Comparison of ENCODE assay signal across 20 cellular contexts in the genomic region with DNA sequence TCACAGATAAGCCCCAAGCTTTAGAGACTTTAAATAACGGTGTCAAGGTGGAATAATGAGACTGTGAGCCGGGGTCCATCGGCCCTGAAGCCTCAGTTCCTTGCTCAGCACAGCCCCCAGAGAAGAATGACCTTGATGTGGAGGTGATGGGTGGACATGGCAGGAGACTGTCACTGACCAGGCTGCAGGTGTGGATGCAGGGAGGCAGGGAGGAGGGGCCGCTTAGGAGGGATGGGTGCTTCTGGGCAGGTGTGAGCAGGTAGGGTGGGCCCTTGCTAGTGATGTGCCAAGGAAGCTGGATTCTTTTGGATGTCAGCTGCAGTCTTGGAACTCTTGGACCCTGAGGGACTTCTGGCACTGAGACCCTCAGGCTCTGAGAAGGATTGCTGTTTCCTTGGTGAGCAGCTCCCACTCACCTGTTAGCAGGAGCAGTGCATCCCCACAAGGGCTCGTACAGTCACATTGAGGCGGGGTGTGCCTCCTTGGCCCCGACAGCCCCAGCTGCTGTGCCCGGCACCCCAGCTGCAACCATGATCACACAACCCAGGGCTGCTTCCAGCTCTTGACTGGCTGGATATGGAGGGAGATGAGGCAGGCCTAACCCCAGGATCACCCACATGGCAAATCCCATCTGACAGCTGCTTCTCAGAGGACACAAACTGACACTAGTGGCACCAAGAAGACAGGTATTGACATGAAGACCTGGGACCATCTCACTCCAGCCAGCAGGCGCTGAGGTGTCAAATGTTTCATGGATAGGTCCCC.
DNase-seq lines count a peak whose midpoint lies in the region; ATAC-seq lines count a peak whose summit lies in the region.
"Had no signal": no experiment of that assay in that cellular context is flagged by ENCODE, and none has a peak within 500 bp of the region (broad histone marks: within the 10 kb centered on the region; RNA-seq: fewer than 3 reads in every experiment).

No MANE protein-coding gene starts in this region.

- no peak for ATAC-seq in central memory CD8-positive, alpha-beta T cell (replicated peaks; ENCODE audit: extremely low read depth, poor library complexity, severe bottlenecking)
- ATAC-seq in left lobe of liver (no peak), HG02852 (IDR thresholded peaks at IDR 0.05; ENCODE audit: unreplicated experiment) (no peak), HG03354 (IDR thresholded peaks at IDR 0.05; ENCODE audit: poor library complexity, severe bottlenecking, unreplicated experiment) (no peak)
- ATAC-seq: GM12878, Panc1 had no signal

- H3K9me3 Mint-ChIP-seq in activated T-cell treated with anti-CD3 and anti-CD28 coated beads, Interleukin-2, amount 50 U/mL, for 24 hours = no peaks in the 10 kb centered on the region
- H3K9me3 Mint-ChIP-seq in central memory CD8-positive, alpha-beta T cell = no peaks in the 10 kb centered on the region
- H3K9me3 Mint-ChIP-seq: CD4-positive, alpha-beta memory T cell had no signal

- no peak overlapping the region for H3K4me3 Mint-ChIP-seq in activated T-cell treated with anti-CD3 and anti-CD28 coated beads, Interleukin-2, amount 50 U/mL, for 24 hours
- no peak overlapping the region for H3K4me3 Mint-ChIP-seq in central memory CD8-positive, alpha-beta T cell
- H3K4me3 Mint-ChIP-seq: CD4-positive, alpha-beta memory T cell; IgD-negative memory B cell had no signal

- DNase-seq in activated T-cell treated with anti-CD3 and anti-CD28 coated beads, Interleukin-2, amount 50 U/mL, for 24 hours = peak; percentile 11
- DNase-seq in activated T-cell treated with anti-CD3 and anti-CD28 coated beads for 4 hours (no peak), left lobe of liver (ENCODE audit: low spot score) (peak; percentile 34), NCI-H1417 treated with DMSO at 0.1 percent for 48 hours (lab: John Stamatoyannopoulos, UW) (no peak)
- peak in 1 of 2 donors; percentile 7 for DNase-seq in central memory CD8-positive, alpha-beta T cell (ENCODE audit: low spot score in 2 of 2)
- DNase-seq in stimulated activated CD8-positive, alpha-beta memory T cell treated with anti-CD3 and anti-CD28 coated beads, Interleukin-4, amount 100 ng/mL, for 48 hours = peak; percentile 10
- DNase-seq: CD4-positive, alpha-beta memory T cell; COR-L47; DMS53; GDM1; GOT3; HCEC 1CT; NCI-H1694; NCI-H2227 treated with DMSO at 0.1 percent for 48 hours; SHP77 treated with DMSO at 0.1 percent for 48 hours had no signal

- H3K27ac Mint-ChIP-seq in activated T-cell treated with anti-CD3 and anti-CD28 coated beads, Interleukin-2, amount 50 U/mL, for 24 hours = no peak overlapping the region
- H3K27ac Mint-ChIP-seq in central memory CD8-positive, alpha-beta T cell (ENCODE audit: low read depth) = peak overlapping the region; percentile 78
- H3K27ac Mint-ChIP-seq: IgD-negative memory B cell had no signal

- no peaks in the 10 kb centered on the region for H3K36me3 Mint-ChIP-seq in activated T-cell treated with anti-CD3 and anti-CD28 coated beads, Interleukin-2, amount 50 U/mL, for 24 hours (ENCODE audit: low read depth)
- H3K36me3 Mint-ChIP-seq in central memory CD8-positive, alpha-beta T cell (ENCODE audit: insufficient read depth) = peaks cover 4% of the 10 kb centered on the region
- H3K36me3 Mint-ChIP-seq: CD4-positive, alpha-beta memory T cell; IgD-negative memory B cell had no signal

- peaks cover 7% of the 10 kb centered on the region for H3K27me3 Mint-ChIP-seq in activated T-cell treated with anti-CD3 and anti-CD28 coated beads, Interleukin-2, amount 50 U/mL, for 24 hours
- no peaks in the 10 kb centered on the region for H3K27me3 Mint-ChIP-seq in central memory CD8-positive, alpha-beta T cell
- H3K27me3 Mint-ChIP-seq: CD4-positive, alpha-beta memory T cell had no signal

- H3K4me1 Mint-ChIP-seq in activated T-cell treated with anti-CD3 and anti-CD28 coated beads, Interleukin-2, amount 50 U/mL, for 24 hours (ENCODE audit: low read depth) = no peaks in the 10 kb centered on the region
- H3K4me1 Mint-ChIP-seq in central memory CD8-positive, alpha-beta T cell = peaks cover 42% of the 10 kb centered on the region
- H3K4me1 Mint-ChIP-seq: IgD-negative memory B cell had no signal

Comparison
In these comparisons a context has a peak if more than half of its experiments do, and no peak if none do; other contexts are left out.
1. DNase-seq: peak in activated T-cell treated with anti-CD3 and anti-CD28 coated beads, Interleukin-2, amount 50 U/mL, for 24 hours (single experiment), left lobe of liver (single experiment) and stimulated activated CD8-positive, alpha-beta memory T cell treated with anti-CD3 and anti-CD28 coated beads, Interleukin-4, amount 100 ng/mL, for 48 hours (single experiment); none in activated T-cell treated with anti-CD3 and anti-CD28 coated beads for 4 hours (single experiment) and NCI-H1417 treated with DMSO at 0.1 percent for 48 hours (single experiment).